Comparison of ENCODE assay signal across 1 cellular context in the genomic region with DNA sequence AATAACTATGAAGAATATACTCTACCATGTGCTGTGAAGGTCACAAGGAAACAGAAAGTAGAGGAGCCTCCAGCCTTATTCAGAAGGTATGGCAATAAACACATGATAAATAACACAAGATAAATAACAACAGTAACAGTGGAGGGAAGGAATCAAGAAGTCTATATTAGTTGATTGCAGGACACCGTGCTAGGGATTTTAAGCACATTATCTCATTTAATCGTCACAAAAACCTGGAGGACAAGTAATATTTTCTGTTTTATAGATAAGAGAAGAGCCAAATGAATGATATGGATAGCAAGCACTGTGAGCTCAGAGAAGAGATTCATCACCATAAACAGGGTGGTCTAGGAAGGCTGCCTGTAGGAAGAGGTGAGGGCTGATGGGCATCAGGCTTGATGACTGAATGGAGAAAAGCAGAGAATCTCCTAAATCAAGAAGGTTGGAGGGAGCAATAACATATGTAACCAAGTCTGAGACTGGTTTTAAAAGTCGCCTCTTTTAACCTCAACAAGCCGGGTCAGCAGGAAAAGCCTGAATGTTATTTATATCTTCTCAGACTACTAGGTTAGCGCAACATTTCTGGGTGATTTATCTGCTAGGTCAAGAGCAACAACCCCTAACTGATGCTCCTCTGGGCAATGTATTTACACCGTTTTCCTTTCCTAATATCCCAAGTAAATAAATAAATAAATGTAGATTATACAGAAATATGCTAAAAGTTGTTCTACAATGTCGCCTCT.
TF ChIP-seq lines count a peak whose summit lies in the region.

No MANE protein-coding gene starts in this region.

TF ChIP-seq in IMR-90, 13 proteins besides CTCF, POLR2A, EP300 and RAD21:
- TF ChIP-seq, protein P1, sequence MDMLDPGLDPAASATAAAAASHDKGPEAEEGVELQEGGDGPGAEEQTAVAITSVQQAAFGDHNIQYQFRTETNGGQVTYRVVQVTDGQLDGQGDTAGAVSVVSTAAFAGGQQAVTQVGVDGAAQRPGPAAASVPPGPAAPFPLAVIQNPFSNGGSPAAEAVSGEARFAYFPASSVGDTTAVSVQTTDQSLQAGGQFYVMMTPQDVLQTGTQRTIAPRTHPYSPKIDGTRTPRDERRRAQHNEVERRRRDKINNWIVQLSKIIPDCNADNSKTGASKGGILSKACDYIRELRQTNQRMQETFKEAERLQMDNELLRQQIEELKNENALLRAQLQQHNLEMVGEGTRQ (IDR thresholded peaks at IDR 0.05; ENCODE audit: low read depth, low read length): no peak
- no peak for TF ChIP-seq BHLHE40 (IDR thresholded peaks at IDR 0.05; ENCODE audit: low read depth, low read length)
TF ChIP-seq in IMR-90: peak in this region for 0.
